In genomic region chr20:17562804-17563305, GRCh38 we compare ENCODE assay signal across 1 cellular context.
TF ChIP-seq lines count a peak whose summit lies in the region.

No MANE protein-coding gene starts in this region.

TF ChIP-seq in SK-N-SH, 30 proteins besides CTCF, POLR2A, EP300 and RAD21 (continued from another document):
- TF ChIP-seq ELF1 (IDR thresholded peaks at IDR 0.05), result no peak
- no peak for TF ChIP-seq RXRA (IDR thresholded peaks at IDR 0.05; ENCODE audit: borderline replicate concordance, low read depth)
TF ChIP-seq in SK-N-SH: peak in this region for 0.
